ENCODE assay signal across 1 cellular context in genomic region chrX:154358011-154358410, GRCh38.
TF ChIP-seq lines count a peak whose summit lies in the region.

No MANE protein-coding gene starts in this region.

TF ChIP-seq in endothelial cell of umbilical vein, 7 proteins besides CTCF, POLR2A, EP300 and RAD21:
- TF ChIP-seq EZH2 (IDR thresholded peaks at IDR 0.05; ENCODE audit: borderline replicate concordance, low read depth, low read length, severe bottlenecking), result no peak
- TF ChIP-seq POLR2AphosphoS5 (IDR thresholded peaks at IDR 0.05; ENCODE audit: insufficient read depth, low read depth, low read length), result peak; percentile 12
TF ChIP-seq in endothelial cell of umbilical vein: peak in this region for 1.
